ENCODE assay signal across 1 cellular context in the genomic region with DNA sequence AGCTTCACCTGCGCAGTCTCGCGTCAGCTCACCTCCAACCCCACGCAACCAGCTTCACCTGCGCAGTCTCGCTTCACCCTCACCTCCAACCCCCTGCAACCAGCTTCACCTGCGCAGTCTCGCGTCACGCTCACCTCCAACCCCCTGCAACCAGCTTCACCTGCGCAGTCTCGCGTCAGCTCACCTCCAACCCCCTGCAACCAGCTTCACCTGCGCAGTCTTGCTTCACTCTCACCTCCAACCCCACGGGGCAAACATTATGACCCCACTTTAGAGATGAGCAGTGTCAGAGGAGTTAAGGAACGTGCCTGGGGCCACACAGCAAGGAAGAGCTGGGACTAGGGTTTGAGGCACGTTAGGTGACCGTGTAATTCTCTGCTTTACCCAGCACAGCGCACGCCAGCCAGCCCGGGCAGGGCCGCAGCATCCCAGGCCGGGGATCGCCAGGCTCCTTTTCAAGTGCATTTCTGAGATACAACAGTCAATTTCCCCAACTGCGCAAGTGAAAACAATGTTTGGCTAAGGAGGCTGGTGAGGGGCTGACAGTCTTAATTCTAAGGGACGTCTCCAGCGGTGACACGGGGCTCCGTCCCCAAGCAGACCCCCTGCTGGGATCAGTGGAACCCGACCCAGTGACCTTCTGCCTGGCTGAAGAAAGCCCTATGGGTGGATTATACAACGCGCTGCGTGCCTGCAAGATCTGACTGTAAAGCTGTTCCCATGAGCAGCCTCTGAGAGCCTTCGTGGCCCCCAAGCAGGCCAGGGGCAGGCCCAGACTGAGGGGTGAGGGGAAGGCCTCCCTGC.
TF ChIP-seq lines count a peak whose summit lies in the region.

No MANE protein-coding gene starts in this region.

TF ChIP-seq in HepG2, 621 proteins besides CTCF, POLR2A, EP300 and RAD21:
- TF ChIP-seq IRF2 (CRISPR knock-in tag; IDR thresholded peaks at IDR 0.05), result no peak
- peak; percentile 90 for TF ChIP-seq ZNF768 (CRISPR knock-in tag; IDR thresholded peaks at IDR 0.05)
- TF ChIP-seq BHLHE40 (IDR thresholded peaks at IDR 0.05; ENCODE audit: low read length), result no peak
- TF ChIP-seq MYC (CRISPR knock-in tag; IDR thresholded peaks at IDR 0.05; ENCODE audit: borderline replicate concordance), result no peak
